8 cellular contexts compared by ENCODE assay signal in genomic region chr1:1402081-1402900, GRCh38. TPM values are rescaled to one million over a fixed set of nuclear protein-coding genes. Genes with fewer than 3 reads are reported as not detected.
A peak's percentile ranks its signal among the peaks of the same experiment; 100 is the strongest.
DNase-seq lines count a peak whose midpoint lies in the region; ATAC-seq and TF ChIP-seq lines count a peak whose summit lies in the region.

No MANE protein-coding gene starts in this region.

- in situ Hi-C loops in brain microvascular endothelial cell (cut with HindIII; ENCODE audit: low pct_ligation_motif_present, low sequenced_read_pairs) = no loop called here

- no peak overlapping the region for H3K4me3 ChIP-seq in H7 (ENCODE audit: insufficient read depth, low read depth, low read length)
- H3K4me3 ChIP-seq in brain microvascular endothelial cell (ENCODE audit: low read depth, low read length) = no peak overlapping the region

- peaks cover 21% of the 10 kb centered on the region for H3K36me3 Mint-ChIP-seq in mesothelial cell of epicardium

- peaks cover 40% of the 10 kb centered on the region for H3K36me3 ChIP-seq in H7 (replicated peaks; ENCODE audit: control insufficient read depth, insufficient read depth, low read length)
- peaks cover 38% of the 10 kb centered on the region for H3K36me3 ChIP-seq in brain microvascular endothelial cell (replicated peaks)

- no peaks in the 10 kb centered on the region for H3K27me3 Mint-ChIP-seq in mesothelial cell of epicardium (ENCODE audit: low read depth)

- peak; percentile 41 for DNase-seq in COLO829 (ENCODE audit: low spot score)
- DNase-seq in H7 = peak; percentile 88
- DNase-seq in RKO (ENCODE audit: low spot score) = peak; percentile 80
- DNase-seq in brain microvascular endothelial cell = peak; percentile 46
- no peak for DNase-seq in mesothelial cell of epicardium (ENCODE audit: low spot score in 2 of 2, unreplicated experiment in 2 of 2)
- DNase-seq in HPDE6-E6E7 (ENCODE audit: extremely low spot score) = no peak
- DNase-seq in cortex of kidney (lab: John Stamatoyannopoulos, UW) = no peak

- peaks cover 31% of the 10 kb centered on the region for H3K4me1 Mint-ChIP-seq in mesothelial cell of epicardium

- H3K9me3 Mint-ChIP-seq in mesothelial cell of epicardium = no peaks in the 10 kb centered on the region

- TF ChIP-seq CTCF in brain microvascular endothelial cell (IDR thresholded peaks at IDR 0.05; ENCODE audit: low read depth, low read length, missing control alignments) (peak; percentile 84), mesothelial cell of epicardium (IDR thresholded peaks at IDR 0.05; ENCODE audit: unreplicated experiment) (peak; percentile 39)

- no peak for ATAC-seq in HG02884 (IDR thresholded peaks at IDR 0.05; ENCODE audit: unreplicated experiment)

- peak overlapping the region; percentile 86 for H3K27ac Mint-ChIP-seq in mesothelial cell of epicardium

- H3K27me3 ChIP-seq in H7 (ENCODE audit: control insufficient read depth, insufficient read depth, low read length) (no peaks in the 10 kb centered on the region), brain microvascular endothelial cell (replicated peaks) (no peaks in the 10 kb centered on the region)

- H3K27ac ChIP-seq in brain microvascular endothelial cell = no peak overlapping the region

- peak overlapping the region; percentile 53 for H3K4me3 Mint-ChIP-seq in mesothelial cell of epicardium

RNA-seq across cellular contexts. Expression of gene CCNL2, which starts 3.2 kb away (rescaled TPM):
- 147 and 200 TPM in 2 replicates for total RNA-seq in H7 (2014; rRNA removed; shearing (Covaris generic))
- 396 to 423 TPM (median 405 TPM) in 3 replicates for total RNA-seq in mesothelial cell of epicardium

RNA-seq across cellular contexts. Expression of gene MRPL20, which starts 4.8 kb away (rescaled TPM):
- total RNA-seq in H7 (2014; rRNA removed; shearing (Covaris generic)) = 184 and 267 TPM in 2 replicates
- total RNA-seq in mesothelial cell of epicardium = 87.9 to 98.2 TPM (median 94.7 TPM) in 3 replicates

RNA-seq across cellular contexts. Expression of gene ANKRD65, which starts 18.8 kb away (rescaled TPM):
- 0.67 TPM in 1 of 2 replicates, not detected in the other for total RNA-seq in H7 (2014; rRNA removed; shearing (Covaris generic))
- 10.9 to 12.3 TPM (median 11.3 TPM) in 3 replicates for total RNA-seq in mesothelial cell of epicardium

RNA-seq across cellular contexts. Expression of gene AURKAIP1, which starts 27.3 kb away (rescaled TPM):
- 275 and 320 TPM in 2 replicates for total RNA-seq in H7 (2014; rRNA removed; shearing (Covaris generic))
- 75.5 to 78.6 TPM (median 78.3 TPM) in 3 replicates for total RNA-seq in mesothelial cell of epicardium

RNA-seq across cellular contexts. Expression of gene VWA1, which starts 33.2 kb away (rescaled TPM):
- total RNA-seq in H7 (2014; rRNA removed; shearing (Covaris generic)) = 32.1 and 37.1 TPM in 2 replicates
- total RNA-seq in mesothelial cell of epicardium = 57.0 to 59.1 TPM (median 57.7 TPM) in 3 replicates

Comparison
In these comparisons a context has a peak if more than half of its experiments do, and no peak if none do; other contexts are left out.
1. DNase-seq: peak in COLO829 (single experiment), H7 (single experiment), RKO (single experiment) and brain microvascular endothelial cell (single experiment); none in mesothelial cell of epicardium (0 of 2), HPDE6-E6E7 (single experiment) and cortex of kidney (single experiment).